Comparison of ENCODE assay signal across 14 cellular contexts in the genomic region with DNA sequence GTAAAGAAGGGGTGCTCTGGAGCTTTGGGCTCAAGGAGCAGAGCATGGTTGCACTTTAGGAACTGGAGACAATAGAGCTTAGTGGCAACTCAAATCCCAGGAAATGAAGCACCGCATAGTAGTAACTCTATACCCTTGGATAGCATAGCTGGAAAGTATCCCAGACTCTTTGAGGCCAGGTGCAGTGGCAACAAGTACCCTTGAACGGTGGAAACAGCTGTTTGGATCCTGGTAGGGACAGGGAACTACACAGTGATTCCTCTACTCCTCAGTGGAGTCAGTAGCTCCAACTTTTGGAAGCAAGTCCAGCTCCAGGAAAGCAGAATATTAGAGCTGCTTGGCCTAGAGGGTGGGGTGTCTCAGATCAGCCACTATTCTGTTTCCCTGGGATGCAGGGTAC.
DNase-seq lines count a peak whose midpoint lies in the region; ATAC-seq lines count a peak whose summit lies in the region.
"Had no signal": no experiment of that assay in that cellular context is flagged by ENCODE, and none has a peak within 500 bp of the region (broad histone marks: within the 10 kb centered on the region; RNA-seq: fewer than 3 reads in every experiment).

No MANE protein-coding gene starts in this region.

- in situ Hi-C loops in ACHN (cut with HindIII; ENCODE audit: low pct_ligation_motif_present, low pct_unique_long_range_greater_than_20kb, low sequenced_read_pairs), result no loop called here

- peak; percentile 93 for DNase-seq in NCI-H1092 treated with DMSO at 0.1 percent for 48 hours (lab: John Stamatoyannopoulos, UW)
- DNase-seq in NCI-H187 (lab: John Stamatoyannopoulos, UW), result peak; percentile 32 to 81
- peak; percentile 88 for DNase-seq in NCI-H2171 treated with DMSO at 0.1 percent for 48 hours (lab: John Stamatoyannopoulos, UW)
- DNase-seq in NCI-H524 treated with DMSO at 0.1 percent for 48 hours (lab: John Stamatoyannopoulos, UW), result peak; percentile 84
- no peak for DNase-seq in Kasumi-1 (lab: John Stamatoyannopoulos, UW)
- DNase-seq in NOMO-1 treated with DMSO at 0.1 percent for 48 hours (lab: John Stamatoyannopoulos, UW; ENCODE audit: unreplicated experiment), result no peak
- no peak for DNase-seq in ACHN
- DNase-seq: AML-193, GOT3, IMR-90, MM.1S, NCI-H1930 had no signal

- ATAC-seq in GM18861 (IDR thresholded peaks at IDR 0.05; ENCODE audit: unreplicated experiment), result no peak
- ATAC-seq: HCT116 had no signal

Comparison
In these comparisons a context has a peak if more than half of its experiments do, and no peak if none do; other contexts are left out.
1. DNase-seq: peak in NCI-H1092 treated with DMSO at 0.1 percent for 48 hours (single experiment), NCI-H187 (2 of 2), NCI-H2171 treated with DMSO at 0.1 percent for 48 hours (single experiment) and NCI-H524 treated with DMSO at 0.1 percent for 48 hours (single experiment); none in Kasumi-1 (0 of 2), NOMO-1 treated with DMSO at 0.1 percent for 48 hours (single experiment) and ACHN (single experiment).